8 cellular contexts compared by ENCODE assay signal in genomic region chr19:49327878-49328544, GRCh38. TPM values are rescaled to one million over a fixed set of nuclear protein-coding genes. Genes with fewer than 3 reads are reported as not detected.
DNase-seq lines count a peak whose midpoint lies in the region; ATAC-seq and TF ChIP-seq lines count a peak whose summit lies in the region.

No MANE protein-coding gene starts in this region.

- no peaks in the 10 kb centered on the region for H3K27me3 ChIP-seq in stomach

- TF ChIP-seq EP300 in stomach (IDR thresholded peaks at IDR 0.05), result no peak

- no peak overlapping the region for H3K4me3 ChIP-seq in stomach

- TF ChIP-seq CTCF in GM12873 (IDR thresholded peaks at IDR 0.05; ENCODE audit: insufficient read depth, low read depth, low read length, missing control alignments) (peak; percentile 69), stomach (IDR thresholded peaks at IDR 0.05) (peak in 4 of 7 experiments; percentile 51 to 65 (median 62))

- peaks cover 0 to 1% (median 0%) of the 10 kb centered on the region in 4 donors for H3K9me3 ChIP-seq in stomach

- intact Hi-C loops in stomach (cut with DNase I; ENCODE audit: low total_unique reads) (no loop called here), sciatic nerve (cut with DNase I) (no loop called here)

- TF ChIP-seq POLR2A in stomach (IDR thresholded peaks at IDR 0.05), result no peak

- DNase-seq in NCI-H1694 (lab: John Stamatoyannopoulos, UW) (peak; percentile 10), iris pigment epithelial cell (ENCODE audit: low read depth) (peak; percentile 45), stomach (no peak), sciatic nerve (ENCODE audit: low spot score) (no peak), NCI-H187 treated with DMSO at 0.1 percent for 48 hours (lab: John Stamatoyannopoulos, UW) (no peak), NCI-H146 (lab: John Stamatoyannopoulos, UW) (no peak)
- peak; percentile 18 for DNase-seq in activated effector memory CD4-positive, alpha-beta T cell treated with Interleukin-2 at 50 U/mL for 16 hours

- H3K4me1 ChIP-seq in stomach, result peaks cover 0 to 2% (median 0%) of the 10 kb centered on the region in 4 donors

- H3K36me3 ChIP-seq in stomach, result peaks cover 0 to 27% (median 11%) of the 10 kb centered on the region in 4 donors

- no peak overlapping the region for H3K27ac ChIP-seq in stomach

- ATAC-seq in sciatic nerve, result no peak

- 40 to 58% (median 48%) methylated on average over 2 of the region's 2 CpGs for WGBS in stomach, 5 donors

RNA-seq across cellular contexts. Expression of gene SLC6A16, which starts 3.0 kb away (rescaled TPM):
- 1 to 10 TPM in 1 of 5 donors, under 1 TPM in 1, not detected in 3; 0.92 to 5.4 TPM for total RNA-seq in stomach
- 1 to 10 TPM in 2 of 3 donors, under 1 TPM in 1; 0.44 to 2.5 (median 1.2) TPM for polyA plus RNA-seq in stomach
- total RNA-seq in sciatic nerve, result 5.6 TPM

RNA-seq across cellular contexts. Expression of gene CD37, which starts 7.2 kb away (rescaled TPM):
- total RNA-seq in stomach (10 to 100 TPM in 1 of 5 donors, 1 to 10 TPM in 2, not detected in 2; 2.2 to 30.3 (median 5.1) TPM), sciatic nerve (21.3 TPM)
- 10 to 100 TPM in 1 of 3 donors, 1 to 10 TPM in 2; 5.9 to 18.5 (median 6.7) TPM for polyA plus RNA-seq in stomach

RNA-seq across cellular contexts. Expression of gene TEAD2, which starts 34.2 kb away (rescaled TPM):
- total RNA-seq in stomach (10 to 100 TPM in 4 of 5 donors, 1 to 10 TPM in 1; 4.3 to 42.0 (median 17.8) TPM), sciatic nerve (33.0 TPM)
- polyA plus RNA-seq in stomach, result 10 to 100 TPM; 21.8 to 35.4 (median 26.6) TPM

RNA-seq across cellular contexts. Expression of gene DKKL1, which starts 35.7 kb away (rescaled TPM):
- total RNA-seq in stomach (not detected), sciatic nerve (0.89 TPM)
- under 1 TPM in 1 of 3 donors, not detected in 2; 0.35 TPM for polyA plus RNA-seq in stomach

Comparison
In these comparisons a context has a peak if more than half of its experiments do, and no peak if none do; other contexts are left out.
1. DNase-seq: peak in NCI-H1694 (single experiment), activated effector memory CD4-positive, alpha-beta T cell treated with Interleukin-2 at 50 U/mL for 16 hours (single experiment) and iris pigment epithelial cell (single experiment); none in stomach (single experiment), sciatic nerve (single experiment), NCI-H187 treated with DMSO at 0.1 percent for 48 hours (single experiment) and NCI-H146 (single experiment).